In the genomic region with DNA sequence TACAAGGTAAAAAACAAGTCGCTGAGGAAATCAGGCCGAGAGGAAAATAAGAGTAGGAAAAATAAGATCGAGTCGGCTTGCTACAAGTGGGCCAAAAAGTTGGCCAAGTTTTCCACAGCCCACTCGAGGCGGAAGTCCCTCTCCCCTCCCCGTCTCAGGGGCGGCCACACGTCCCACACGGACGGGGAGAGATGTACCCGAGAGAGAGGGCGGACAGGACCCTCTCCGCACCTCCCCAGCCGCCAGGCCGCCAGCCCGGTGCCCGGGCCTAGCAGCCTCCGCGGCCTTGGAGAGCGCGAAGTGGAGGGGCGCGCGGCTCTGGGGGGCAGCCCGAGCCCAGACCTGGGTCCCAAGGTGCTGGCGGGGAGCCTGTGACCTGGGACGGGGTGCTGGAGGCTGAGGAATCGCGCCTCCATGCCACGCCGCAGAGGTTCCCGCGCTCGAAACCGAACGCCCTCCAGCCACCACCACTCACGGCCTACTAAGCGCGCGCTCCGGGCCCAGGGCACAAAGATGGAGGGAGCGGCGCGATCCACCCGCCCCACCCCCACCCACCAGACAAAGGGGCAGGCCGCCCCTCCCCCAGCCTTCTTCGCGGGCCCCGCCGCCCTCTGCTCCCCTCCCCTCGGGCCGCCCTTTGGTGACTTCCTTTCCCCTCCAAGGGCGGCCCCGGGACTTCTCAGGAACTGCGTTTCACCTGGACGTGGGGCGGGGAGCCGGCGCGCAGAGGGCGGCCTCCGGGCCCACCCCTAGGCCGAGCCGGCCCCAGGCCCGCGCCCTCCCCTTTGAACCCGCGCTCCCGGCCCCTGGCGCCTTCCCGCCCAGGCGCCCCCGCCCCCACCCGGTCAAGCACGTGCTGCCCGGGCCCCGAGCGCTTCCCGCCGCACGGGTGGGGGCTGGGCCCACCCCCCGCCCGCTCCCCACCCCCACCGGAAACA, we compare ENCODE assay signal across 8 cellular contexts. TPM values are rescaled to one million over a fixed set of nuclear protein-coding genes. Genes with fewer than 3 reads are reported as not detected.
A peak's percentile ranks its signal among the peaks of the same experiment; 100 is the strongest.
DNase-seq lines count a peak whose midpoint lies in the region; ATAC-seq, FAIRE-seq and TF ChIP-seq lines count a peak whose summit lies in the region.

No MANE protein-coding gene starts in this region.

- peak overlapping the region; percentile 89 for H3K27ac Mint-ChIP-seq in dendritic cell treated with granulocyte-macrophage colony-stimulating factor and Interleukin-4, amounts not matched to agents 40 ng/mL and 50 ng/mL, for 4 days
- peak overlapping the region in 2 of 3 experiments; percentile 36 to 99 for H3K27ac Mint-ChIP-seq in nephron

- H3K9me3 ChIP-seq in A549 (no peaks in the 10 kb centered on the region), Panc1 (ENCODE audit: control insufficient read depth, insufficient read depth, low read depth, low read length) (no peaks in the 10 kb centered on the region)

- no peak for TF ChIP-seq POLR2A in A549 (IDR thresholded peaks at IDR 0.05; ENCODE audit: low read length)

- TF ChIP-seq CTCF in A549 (IDR thresholded peaks at IDR 0.05) = no peak
- no peak for TF ChIP-seq CTCF in Panc1 (IDR thresholded peaks at IDR 0.05)
- TF ChIP-seq CTCF in nephron (IDR thresholded peaks at IDR 0.05; ENCODE audit: unreplicated experiment in 3 of 3) = no peak

- no TSS peak for BruUV-seq in Panc1 (replicated peaks; lab: Mats Ljungman, UMichigan)

- in situ Hi-C loops in Panc1 (cut with HindIII; ENCODE audit: low pct_unique_long_range_greater_than_20kb, low sequenced_read_pairs) = no loop called here

- peaks cover 1% of the 10 kb centered on the region for H3K27me3 Mint-ChIP-seq in dendritic cell treated with granulocyte-macrophage colony-stimulating factor and Interleukin-4, amounts not matched to agents 40 ng/mL and 50 ng/mL, for 4 days
- peaks cover 6% of the 10 kb centered on the region for H3K27me3 Mint-ChIP-seq in nephron (ENCODE audit: low read depth)

- H3K27ac ChIP-seq in A549 = peak overlapping the region; percentile 98 to 99
- H3K27ac ChIP-seq in Panc1 (ENCODE audit: low read length) = peak overlapping the region; percentile 60; the same call in 1 of the 2 replicates

- peak overlapping the region; percentile 99 for H3K4me2 ChIP-seq in A549

- POLR2A ChIA-PET in A549 (lab: Yijun Ruan, JAX) (no interaction called here), Panc1 (lab: Charles Lee) (interaction anchor here (0.6 kb wide), 1 partner anchor 18 kb away, joined by 10 read pairs; no protein-coding TSS in a partner anchor)

- peaks cover under 1% of the 10 kb centered on the region for H3K36me3 Mint-ChIP-seq in dendritic cell treated with granulocyte-macrophage colony-stimulating factor and Interleukin-4, amounts not matched to agents 40 ng/mL and 50 ng/mL, for 4 days (ENCODE audit: low read depth)
- no peaks in the 10 kb centered on the region for H3K36me3 Mint-ChIP-seq in nephron (ENCODE audit: low read depth)

- intact Hi-C loops in Panc1 (cut with micrococcal nuclease; ENCODE audit: unreplicated experiment) = no loop called here
- intact Hi-C loops in dendritic cell treated with granulocyte-macrophage colony-stimulating factor and Interleukin-4, amounts not matched to agents 40 ng/mL and 50 ng/mL, for 4 days (cut with micrococcal nuclease) = no loop called here

- DNase-seq in A549 (ENCODE audit: low read depth in 1 of 2, low spot score in 1 of 2) (no peak), Panc1 (ENCODE audit: low read depth, low spot score) (no peak), NCI-H446 (lab: John Stamatoyannopoulos, UW) (no peak), GF-D8 (lab: John Stamatoyannopoulos, UW) (no peak)
- DNase-seq in activated CD4-positive, CD25-positive, alpha-beta regulatory T cell treated with anti-CD3 and anti-CD28 coated beads, Interleukin-2, amount 50 U/mL, for 72 hours = no peak

- no peaks in the 10 kb centered on the region for H3K36me3 ChIP-seq in Panc1 (ENCODE audit: control insufficient read depth, insufficient read depth, low read length)

- H3K4me1 ChIP-seq in A549 (peaks cover 31% of the 10 kb centered on the region), Panc1 (ENCODE audit: control insufficient read depth, insufficient read depth, low read length) (peaks cover 29% of the 10 kb centered on the region)

- peak overlapping the region; percentile 83; the same call in 2 of the 3 replicates for H3K4me3 ChIP-seq in A549
- H3K4me3 ChIP-seq in Panc1 (ENCODE audit: low read depth in 2 of 2, low read length in 2 of 2) = peak overlapping the region in 1 of 2 experiments; percentile 64; a peak in 2 of 4 replicates

- CTCF ChIA-PET in A549 (lab: Yijun Ruan, JAX) (interaction anchor here (4.7 kb wide), 1 partner anchor 39 kb away, joined by 18 read pairs; no protein-coding TSS in a partner anchor), Panc1 (lab: Charles Lee) (no interaction called here)

- no peaks in the 10 kb centered on the region for H3K9me3 Mint-ChIP-seq in dendritic cell treated with granulocyte-macrophage colony-stimulating factor and Interleukin-4, amounts not matched to agents 40 ng/mL and 50 ng/mL, for 4 days
- H3K9me3 Mint-ChIP-seq in nephron = no peaks in the 10 kb centered on the region

- TF ChIP-seq RAD21 in A549 (conservative IDR thresholded peaks at IDR 0.05 in 1 of 2, IDR thresholded peaks at IDR 0.05 in 1 of 2) = no peak

- ATAC-seq in A549 = 0 out of 6 replicates have a peak, but pooled peaks of 1 of the 2 experiments have one; percentile 6
- 0 out of 2 replicates have a peak, but pooled peaks have one; percentile 3 for ATAC-seq in Panc1
- no peak for ATAC-seq in HG02642 (IDR thresholded peaks at IDR 0.05; ENCODE audit: poor library complexity, unreplicated experiment)

- peaks cover 43% of the 10 kb centered on the region for H3K4me1 Mint-ChIP-seq in dendritic cell treated with granulocyte-macrophage colony-stimulating factor and Interleukin-4, amounts not matched to agents 40 ng/mL and 50 ng/mL, for 4 days (ENCODE audit: low read depth)
- H3K4me1 Mint-ChIP-seq in nephron = peaks cover 9% of the 10 kb centered on the region

- no peak for TF ChIP-seq EP300 in A549 (IDR thresholded peaks at IDR 0.05)

- FAIRE-seq in A549 (lab: Jason Lieb, UNC) = no peak

- no peaks in the 10 kb centered on the region for H3K27me3 ChIP-seq in Panc1 (ENCODE audit: control insufficient read depth, insufficient read depth, low read length)

- H3K4me3 Mint-ChIP-seq in dendritic cell treated with granulocyte-macrophage colony-stimulating factor and Interleukin-4, amounts not matched to agents 40 ng/mL and 50 ng/mL, for 4 days = no peak overlapping the region
- peak overlapping the region; percentile 51 to 53 (median 52) for H3K4me3 Mint-ChIP-seq in nephron

- 99% methylated on average over 16 of the region's 85 CpGs for WGBS in A549 (ENCODE audit: missing lambda C conversion rate)

TF ChIP-seq in A549, 52 proteins besides CTCF, POLR2A, EP300 and RAD21:
- TF ChIP-seq MAZ (IDR thresholded peaks at IDR 0.05; ENCODE audit: borderline replicate concordance, low read depth, low read length) (no peak), GATA3 (IDR thresholded peaks at IDR 0.05; ENCODE audit: borderline replicate concordance) (no peak)

RNA-seq across cellular contexts. Expression of gene HMGA1, which starts 1.7 kb away (rescaled TPM):
- polyA plus RNA-seq in A549 (2011; rRNA removed) (119 and 127 TPM in 2 replicates), A549 (2017; fragmentation: RNase III; extraction: RNeasy Plus Mini Kit Qiagen cat#74134 plus additional on column Dnase treatment) (241 to 280 TPM (median 249 TPM) in 3 replicates)
- 344 and 469 TPM in 2 replicates for polyA plus RNA-seq in A549 (2012; cell fraction: cytosol; rRNA removed)
- 259 and 338 TPM in 2 replicates for polyA plus RNA-seq in A549 (2012; cell fraction: nucleus; rRNA removed)
- 88.2 and 109 TPM in 2 replicates for polyA minus RNA-seq in A549 (2011; rRNA and poly(A)+ RNA removed)
- total RNA-seq in Panc1 (2021; ENCODE audit: unreplicated experiment) = 444 TPM
- 488 TPM for polyA plus RNA-seq in Panc1 (2012; ENCODE audit: insufficient read length)

RNA-seq across cellular contexts. Expression of gene SMIM29, which starts 13.9 kb away (rescaled TPM):
- polyA plus RNA-seq in A549 (2011; rRNA removed) (8.1 and 11.0 TPM in 2 replicates), A549 (2017; fragmentation: RNase III; extraction: RNeasy Plus Mini Kit Qiagen cat#74134 plus additional on column Dnase treatment) (13.2 to 15.4 TPM (median 15.0 TPM) in 3 replicates)
- 22.5 and 26.3 TPM in 2 replicates for polyA plus RNA-seq in A549 (2012; cell fraction: cytosol; rRNA removed)
- polyA plus RNA-seq in A549 (2012; cell fraction: nucleus; rRNA removed) = 24.9 and 27.1 TPM in 2 replicates
- 8.6 and 11.5 TPM in 2 replicates for polyA minus RNA-seq in A549 (2011; rRNA and poly(A)+ RNA removed)
- total RNA-seq in Panc1 (2021; ENCODE audit: unreplicated experiment) = 35.6 TPM
- polyA plus RNA-seq in Panc1 (2012; ENCODE audit: insufficient read length) = 43.7 TPM
